9 cellular contexts compared by ENCODE assay signal in the genomic region with DNA sequence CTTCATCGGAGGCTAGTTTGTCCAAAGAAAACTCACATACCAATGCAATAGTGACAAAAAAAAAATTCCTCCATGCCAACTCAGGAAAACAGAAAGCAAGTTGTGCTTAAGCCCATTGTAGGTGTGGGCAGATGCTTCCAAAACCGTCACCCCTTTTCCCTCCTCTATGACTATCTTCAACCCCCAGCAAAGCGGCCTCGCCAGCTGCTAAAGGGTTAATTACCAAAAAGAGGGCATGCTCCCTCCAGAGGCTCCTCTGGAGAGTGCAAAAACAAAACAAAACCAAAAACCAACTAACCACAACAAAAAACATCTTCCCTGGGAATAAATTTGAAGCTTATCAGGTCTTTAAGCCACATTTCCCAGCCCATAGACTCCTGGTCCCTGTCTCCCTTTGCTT. TPM values are rescaled to one million over a fixed set of nuclear protein-coding genes. Genes with fewer than 3 reads are reported as not detected.
A peak's percentile ranks its signal among the peaks of the same experiment; 100 is the strongest.
DNase-seq lines count a peak whose midpoint lies in the region; ATAC-seq and TF ChIP-seq lines count a peak whose summit lies in the region.
"Had no signal": no experiment of that assay in that cellular context is flagged by ENCODE, and none has a peak within 500 bp of the region (broad histone marks: within the 10 kb centered on the region; RNA-seq: fewer than 3 reads in every experiment).

No MANE protein-coding gene starts in this region.

- H3F3A ChIP-seq in Loucy (ENCODE audit: low read depth), result no peaks in the 10 kb centered on the region

- peak overlapping the region; percentile 67 for H3K4me3 ChIP-seq in Loucy (ENCODE audit: low read length, poor library complexity, severe bottlenecking)
- H3K4me3 ChIP-seq in esophagus (ENCODE audit: low read depth in 1 of 2, low read length in 2 of 2), result peak overlapping the region; percentile 43 to 55

- WGBS in esophagus, 2 donors, result 46 to 55% methylated on average over 4 of the region's 4 CpGs

- H3K4me1 Mint-ChIP-seq in nephron progenitor cell, result peaks cover 91% of the 10 kb centered on the region
- H3K4me1 Mint-ChIP-seq in stimulated activated effector memory CD8-positive, alpha-beta T cell treated with anti-CD3 and anti-CD28 coated beads, Interleukin-12 subunit alpha, Interleukin-12 subunit beta, amount 100 ng/mL, for 72 hours, result peaks cover 15% of the 10 kb centered on the region

- H3K27ac ChIP-seq in esophagus (ENCODE audit: low read depth in 2 of 2, low read length in 1 of 2), result peak overlapping the region; percentile 54 to 60

- H3K9me3 Mint-ChIP-seq in nephron progenitor cell, result no peaks in the 10 kb centered on the region
- no peaks in the 10 kb centered on the region for H3K9me3 Mint-ChIP-seq in stimulated activated effector memory CD8-positive, alpha-beta T cell treated with anti-CD3 and anti-CD28 coated beads, Interleukin-12 subunit alpha, Interleukin-12 subunit beta, amount 100 ng/mL, for 72 hours

- peaks cover 21% of the 10 kb centered on the region for H3K27me3 Mint-ChIP-seq in nephron progenitor cell (ENCODE audit: low read depth, poor library complexity)

- H3K9me3 ChIP-seq in Loucy (ENCODE audit: insufficient read depth, low read depth, low read length) (no peaks in the 10 kb centered on the region), esophagus (ENCODE audit: control insufficient read depth in 2 of 2, insufficient read depth in 1 of 2, low read depth in 1 of 2, low read length in 1 of 2) (no peaks in the 10 kb centered on the region)

- no peaks in the 10 kb centered on the region for H3K36me3 Mint-ChIP-seq in nephron progenitor cell (ENCODE audit: low read depth)
- H3K36me3 Mint-ChIP-seq in stimulated activated effector memory CD8-positive, alpha-beta T cell treated with anti-CD3 and anti-CD28 coated beads, Interleukin-12 subunit alpha, Interleukin-12 subunit beta, amount 100 ng/mL, for 72 hours, result no peaks in the 10 kb centered on the region

- DNase-seq in AG09319 (ENCODE audit: extremely low read depth, low read depth) (no peak), nephron progenitor cell (no peak), glomerular visceral epithelial cell (ENCODE audit: extremely low spot score) (no peak), NOMO-1 treated with DMSO at 0.1 percent for 48 hours (lab: John Stamatoyannopoulos, UW; ENCODE audit: unreplicated experiment) (no peak)
- DNase-seq in stimulated activated effector memory CD8-positive, alpha-beta T cell treated with anti-CD3 and anti-CD28 coated beads, Interleukin-12 subunit alpha, Interleukin-12 subunit beta, amount 100 ng/mL, for 72 hours (ENCODE audit: low spot score in 2 of 2), result no peak
- DNase-seq: Calu3 had no signal

- peak overlapping the region; percentile 88 for H3K4me3 Mint-ChIP-seq in nephron progenitor cell
- H3K4me3 Mint-ChIP-seq in stimulated activated effector memory CD8-positive, alpha-beta T cell treated with anti-CD3 and anti-CD28 coated beads, Interleukin-12 subunit alpha, Interleukin-12 subunit beta, amount 100 ng/mL, for 72 hours, result no peak overlapping the region

- peak overlapping the region; percentile 71 for H3K4me2 ChIP-seq in Loucy (ENCODE audit: low read depth, low read length, poor library complexity, severe bottlenecking)

- H4K20me1 ChIP-seq in Loucy (ENCODE audit: insufficient read depth, low read length, poor library complexity, severe bottlenecking), result no peaks in the 10 kb centered on the region

- H3K9me2 ChIP-seq in Loucy (replicated peaks; ENCODE audit: low read depth, low read length), result no peaks in the 10 kb centered on the region

- H3K27me3 ChIP-seq in Loucy (ENCODE audit: insufficient read depth, low read length, poor library complexity, severe bottlenecking) (no peaks in the 10 kb centered on the region), esophagus (ENCODE audit: control insufficient read depth in 1 of 2, insufficient read depth in 2 of 2, low read length in 2 of 2) (no peaks in the 10 kb centered on the region)

- H3K27ac Mint-ChIP-seq in nephron progenitor cell, result no peak overlapping the region
- H3K27ac Mint-ChIP-seq in stimulated activated effector memory CD8-positive, alpha-beta T cell treated with anti-CD3 and anti-CD28 coated beads, Interleukin-12 subunit alpha, Interleukin-12 subunit beta, amount 100 ng/mL, for 72 hours, result no peak overlapping the region

- H3K9ac ChIP-seq in Loucy (ENCODE audit: low read depth, low read length, poor library complexity, severe bottlenecking), result no peak overlapping the region

- no peaks in the 10 kb centered on the region for H3K79me2 ChIP-seq in Loucy (ENCODE audit: insufficient read depth, low read length)

- peaks cover 3% of the 10 kb centered on the region for H3K4me1 ChIP-seq in Loucy (ENCODE audit: insufficient read depth, low read length, poor library complexity, severe bottlenecking)
- H3K4me1 ChIP-seq in esophagus (ENCODE audit: control insufficient read depth in 2 of 2, insufficient read depth in 2 of 2, low read length in 1 of 2), result peaks cover 0 to 7% of the 10 kb centered on the region in 2 donors

- no peak for ATAC-seq in GM19455 (IDR thresholded peaks at IDR 0.05; ENCODE audit: unreplicated experiment)
- ATAC-seq in stimulated activated effector memory CD8-positive, alpha-beta T cell treated with anti-CD3 and anti-CD28 coated beads, Interleukin-12 subunit alpha, Interleukin-12 subunit beta, amount 100 ng/mL, for 72 hours, result no peak

- H2AFZ ChIP-seq in Loucy (ENCODE audit: low read length), result peak overlapping the region; percentile 89; the same call in 1 of the 2 replicates

- TF ChIP-seq CTCF in AG09319 (IDR thresholded peaks at IDR 0.05; ENCODE audit: low read depth, low read length) (peak; percentile 68), Loucy (conservative IDR thresholded peaks at IDR 0.05; ENCODE audit: low read length) (peak; percentile 65), nephron progenitor cell (IDR thresholded peaks at IDR 0.05) (peak; percentile 23)

- H3K36me3 ChIP-seq in Loucy (ENCODE audit: insufficient read depth, low read length), result no peaks in the 10 kb centered on the region
- no peaks in the 10 kb centered on the region for H3K36me3 ChIP-seq in esophagus (ENCODE audit: control insufficient read depth in 2 of 2, insufficient read depth in 2 of 2, low read length in 1 of 2)

RNA-seq across cellular contexts. Expression of a gene that starts 1.2 kb away (rescaled TPM):
- 10 to 100 TPM; 30.2 to 60.4 TPM for polyA plus RNA-seq in esophagus

RNA-seq across cellular contexts. Expression of a gene that starts 10.1 kb away (rescaled TPM):
- 10 to 100 TPM; 21.7 to 37.4 TPM for polyA plus RNA-seq in esophagus

RNA-seq across cellular contexts. Expression of a gene that starts 37.3 kb away (rescaled TPM):
- polyA plus RNA-seq in esophagus, result 10 to 100 TPM; 45.3 to 52.3 TPM

RNA-seq across cellular contexts. Expression of a gene that starts 56.5 kb away (rescaled TPM):
- polyA plus RNA-seq in esophagus, result 1 to 10 TPM; 2.3 to 3.7 TPM
